In genomic region chr12:120265483-120266179, GRCh38 we compare ENCODE assay signal across 8 cellular contexts. TPM values are rescaled to one million over a fixed set of nuclear protein-coding genes. Genes with fewer than 3 reads are reported as not detected.
DNase-seq lines count a peak whose midpoint lies in the region; ATAC-seq and TF ChIP-seq lines count a peak whose summit lies in the region.

Gene PXN (minus strand): TSS chr12:120265730. CDS start chr12:120265629, 101 bp downstream.

- H3F3A ChIP-seq in DOHH2 (ENCODE audit: control insufficient read depth, insufficient read depth) (0 out of 2 replicates have a peak, but pooled peaks cover 3% of the 10 kb centered on the region), MM.1S (ENCODE audit: insufficient read depth, low read length) (no peaks in the 10 kb centered on the region), SU-DHL-6 (ENCODE audit: insufficient read depth) (no peaks in the 10 kb centered on the region)

- peak; percentile 56 for DNase-seq in MM.1S
- peak; percentile 98 for DNase-seq in activated naive CD8-positive, alpha-beta T cell treated with anti-CD3 and anti-CD28 coated beads, Interleukin-2, amount 10 ng/mL, durations not matched to agents 7 days and 5 days
- peak; percentile 93 for DNase-seq in Right ventricle myocardium superior
- DNase-seq in trophoblast cell = peak; percentile 88 to 92
- peak; percentile 80 to 81 for DNase-seq in tibial nerve (ENCODE audit: low spot score in 2 of 2)

- H3K9me2 ChIP-seq in DOHH2 (replicated peaks; ENCODE audit: control insufficient read depth, low read length) (no peaks in the 10 kb centered on the region), MM.1S (replicated peaks; ENCODE audit: insufficient read depth, low read length) (no peaks in the 10 kb centered on the region), SU-DHL-6 (replicated peaks; ENCODE audit: insufficient read depth, low read length) (no peaks in the 10 kb centered on the region)

- TF ChIP-seq EP300 in tibial nerve (IDR thresholded peaks at IDR 0.05) = peak; percentile 15 to 71

- peak; percentile 72 for ATAC-seq in GM21825 (IDR thresholded peaks at IDR 0.05; ENCODE audit: unreplicated experiment)
- ATAC-seq in activated naive CD8-positive, alpha-beta T cell treated with anti-CD3 and anti-CD28 coated beads, Interleukin-2, amount 10 ng/mL, durations not matched to agents 7 days and 5 days (ENCODE audit: low read depth) = peak; percentile 83
- ATAC-seq in Right ventricle myocardium superior (ENCODE audit: poor library complexity) = peak; percentile 88

- H4K8ac ChIP-seq in trophoblast cell (ENCODE audit: low read depth, low read length) = peak within 1 kb of the TSS; percentile 91

- H2AFZ ChIP-seq in MM.1S (ENCODE audit: low read length) = peak within 1 kb of the TSS; percentile 69; the same call in 1 of the 2 replicates
- H2AFZ ChIP-seq in SU-DHL-6 (ENCODE audit: low read depth, low read length, severe bottlenecking) = peak within 1 kb of the TSS; percentile 84
- H2AFZ ChIP-seq in trophoblast cell (ENCODE audit: insufficient read depth, low read length, poor library complexity) = peak within 1 kb of the TSS; percentile 81

- TF ChIP-seq POLR2A in tibial nerve (IDR thresholded peaks at IDR 0.05) = peak; percentile 61 to 69

- H3K4me2 ChIP-seq in DOHH2 (ENCODE audit: low read length) = peak within 1 kb of the TSS; percentile 87
- H3K4me2 ChIP-seq in MM.1S (ENCODE audit: low read depth, low read length) = peak within 1 kb of the TSS; percentile 57
- H3K4me2 ChIP-seq in SU-DHL-6 (ENCODE audit: low read depth, low read length, poor library complexity, severe bottlenecking) = peak within 1 kb of the TSS; percentile 70
- H3K4me2 ChIP-seq in trophoblast cell (ENCODE audit: low read length) = peak within 1 kb of the TSS; percentile 92

- H3K14ac ChIP-seq in trophoblast cell (ENCODE audit: low read length) = peak within 1 kb of the TSS; percentile 98

- H2BK120ac ChIP-seq in trophoblast cell (ENCODE audit: insufficient read depth, low read length, poor library complexity) = peak within 1 kb of the TSS; percentile 99

- peak within 1 kb of the TSS; percentile 80 for H4K12ac ChIP-seq in trophoblast cell (ENCODE audit: low read depth, low read length)

- intact Hi-C loops in Right ventricle myocardium superior (cut with DNase I) = loop anchor here (1.0 kb wide), 1 partner anchor 36 kb away; no protein-coding TSS in a partner anchor

- H3K4me1 ChIP-seq in DOHH2 (ENCODE audit: control insufficient read depth, low read length) (peaks cover 11% of the 10 kb centered on the region), MM.1S (ENCODE audit: low read length) (no peaks in the 10 kb centered on the region), trophoblast cell (ENCODE audit: control insufficient read depth in 1 of 2, insufficient read depth in 2 of 2, low read length in 2 of 2) (peaks cover 28 to 32% of the 10 kb centered on the region in 2 experiments), tibial nerve (peaks cover 0 to 50% (median 37%) of the 10 kb centered on the region in 4 donors)

- H3K4ac ChIP-seq in trophoblast cell (ENCODE audit: low read depth, low read length) = peak within 1 kb of the TSS; percentile 78

- peaks cover 35% of the 10 kb centered on the region for H3K4me1 Mint-ChIP-seq in activated naive CD8-positive, alpha-beta T cell treated with anti-CD3 and anti-CD28 coated beads, Interleukin-2, amount 10 ng/mL, durations not matched to agents 7 days and 5 days

- H2BK5ac ChIP-seq in trophoblast cell (ENCODE audit: low read depth, low read length, poor library complexity) = peak within 1 kb of the TSS; percentile 98

- H3K9ac ChIP-seq in MM.1S (ENCODE audit: low read length) = peak within 1 kb of the TSS; percentile 44; the same call in 1 of the 2 replicates
- H3K9ac ChIP-seq in SU-DHL-6 (ENCODE audit: low read length) = peak within 1 kb of the TSS; percentile 75
- peak within 1 kb of the TSS; percentile 99 for H3K9ac ChIP-seq in trophoblast cell (ENCODE audit: low read length)

- peaks cover 16% of the 10 kb centered on the region for H3K36me3 Mint-ChIP-seq in activated naive CD8-positive, alpha-beta T cell treated with anti-CD3 and anti-CD28 coated beads, Interleukin-2, amount 10 ng/mL, durations not matched to agents 7 days and 5 days

- no CpG with 5 or more reads among the region's 79 CpGs for WGBS in trophoblast cell (ENCODE audit: extremely low coverage, insufficient coverage, insufficient read length)
- 4% methylated on average over 8 to 15 of the region's 79 CpGs for WGBS in tibial nerve, 2 donors

- H3K27ac ChIP-seq in DOHH2 (ENCODE audit: low read depth, low read length) (no peak within 1 kb of the TSS), MM.1S (ENCODE audit: low read length) (no peak within 1 kb of the TSS), SU-DHL-6 (ENCODE audit: low read depth, low read length) (no peak within 1 kb of the TSS), trophoblast cell (ENCODE audit: low read depth, low read length) (peak within 1 kb of the TSS; percentile 87), tibial nerve (peak within 1 kb of the TSS; percentile 83 to 98 (median 96))

- peak within 1 kb of the TSS; percentile 79 for H3K27ac Mint-ChIP-seq in activated naive CD8-positive, alpha-beta T cell treated with anti-CD3 and anti-CD28 coated beads, Interleukin-2, amount 10 ng/mL, durations not matched to agents 7 days and 5 days

- H3K79me1 ChIP-seq in trophoblast cell (ENCODE audit: low read length) = peaks cover 24% of the 10 kb centered on the region

- H3K36me3 ChIP-seq in DOHH2 (ENCODE audit: control insufficient read depth, low read length) (no peaks in the 10 kb centered on the region), MM.1S (replicated peaks; ENCODE audit: insufficient read depth, low read length) (no peaks in the 10 kb centered on the region), SU-DHL-6 (ENCODE audit: low read length) (no peaks in the 10 kb centered on the region), trophoblast cell (ENCODE audit: control insufficient read depth in 1 of 2, insufficient read depth in 2 of 2, low read length in 2 of 2) (peaks cover 0 to 2% of the 10 kb centered on the region in 2 experiments), tibial nerve (no peaks in the 10 kb centered on the region)

- H3K4me3 ChIP-seq in DOHH2 (ENCODE audit: low read length) (peak within 1 kb of the TSS; percentile 82), MM.1S (ENCODE audit: low read length) (peak within 1 kb of the TSS; percentile 63), SU-DHL-6 (ENCODE audit: insufficient read depth, low read length, poor library complexity, severe bottlenecking) (peak within 1 kb of the TSS; percentile 68), trophoblast cell (ENCODE audit: low read depth, low read length) (peak within 1 kb of the TSS; percentile 98), tibial nerve (peak within 1 kb of the TSS; percentile 75 to 94 (median 89))

- H2AK5ac ChIP-seq in trophoblast cell (ENCODE audit: low read length) = peak within 1 kb of the TSS; percentile 99

- peak within 1 kb of the TSS; percentile 99 for H3K18ac ChIP-seq in trophoblast cell (ENCODE audit: low read length)

- no peaks in the 10 kb centered on the region for H3K79me2 ChIP-seq in DOHH2 (ENCODE audit: control insufficient read depth, low read length)
- H3K79me2 ChIP-seq in MM.1S (ENCODE audit: low read length) = no peaks in the 10 kb centered on the region
- no peaks in the 10 kb centered on the region for H3K79me2 ChIP-seq in SU-DHL-6 (ENCODE audit: insufficient read depth, low read length)
- H3K79me2 ChIP-seq in trophoblast cell (ENCODE audit: control insufficient read depth, insufficient read depth, low read length, poor library complexity) = peaks cover 39% of the 10 kb centered on the region

- H3K9me3 Mint-ChIP-seq in activated naive CD8-positive, alpha-beta T cell treated with anti-CD3 and anti-CD28 coated beads, Interleukin-2, amount 10 ng/mL, durations not matched to agents 7 days and 5 days = no peaks in the 10 kb centered on the region

- no peaks in the 10 kb centered on the region for H3K9me3 ChIP-seq in DOHH2 (ENCODE audit: control insufficient read depth, insufficient read depth, low read length)
- H3K9me3 ChIP-seq in MM.1S (replicated peaks; ENCODE audit: insufficient read depth, low read length) = no peaks in the 10 kb centered on the region
- no peaks in the 10 kb centered on the region for H3K9me3 ChIP-seq in SU-DHL-6 (ENCODE audit: insufficient read depth, low read length)
- H3K9me3 ChIP-seq in trophoblast cell (ENCODE audit: insufficient read depth, low read depth, low read length) = no peaks in the 10 kb centered on the region
- H3K9me3 ChIP-seq in tibial nerve = no peaks in the 10 kb centered on the region

- peak; percentile 77 for TF ChIP-seq CTCF in DOHH2 (IDR thresholded peaks at IDR 0.05; ENCODE audit: low read depth, low read length, poor library complexity, severe bottlenecking)
- TF ChIP-seq CTCF in MM.1S (IDR thresholded peaks at IDR 0.05; ENCODE audit: low read length) = peak; percentile 50
- TF ChIP-seq CTCF in SU-DHL-6 (IDR thresholded peaks at IDR 0.05; ENCODE audit: insufficient read depth, low read length, poor library complexity, severe bottlenecking) = peak; percentile 78
- peak; percentile 87 to 93 (median 93) for TF ChIP-seq CTCF in tibial nerve (IDR thresholded peaks at IDR 0.05)

- POLR2A ChIA-PET in activated naive CD8-positive, alpha-beta T cell treated with anti-CD3 and anti-CD28 coated beads, Interleukin-2, amount 10 ng/mL, durations not matched to agents 7 days and 5 days (lab: Charles Lee) = interaction anchor here (1.0 to 9.9 kb wide), 10 partner anchors 12 to 72 kb away, joined by 3 to 202 read pairs (median 26); partner anchors contain the start of genes RNU4-1, RNU4-2 and RPLP0

- H4K91ac ChIP-seq in trophoblast cell (ENCODE audit: low read depth, low read length) = peak within 1 kb of the TSS; percentile 96

- H3K27me3 Mint-ChIP-seq in activated naive CD8-positive, alpha-beta T cell treated with anti-CD3 and anti-CD28 coated beads, Interleukin-2, amount 10 ng/mL, durations not matched to agents 7 days and 5 days = no peaks in the 10 kb centered on the region

- H2BK12ac ChIP-seq in trophoblast cell (ENCODE audit: low read length) = peak within 1 kb of the TSS; percentile 89

- H3K4me3 Mint-ChIP-seq in activated naive CD8-positive, alpha-beta T cell treated with anti-CD3 and anti-CD28 coated beads, Interleukin-2, amount 10 ng/mL, durations not matched to agents 7 days and 5 days = peak within 1 kb of the TSS; percentile 91

- H3K27me3 ChIP-seq in DOHH2 (ENCODE audit: control insufficient read depth, low read length) (peaks cover 38% of the 10 kb centered on the region), MM.1S (replicated peaks; ENCODE audit: insufficient read depth, low read length) (no peaks in the 10 kb centered on the region), SU-DHL-6 (ENCODE audit: low read length) (no peaks in the 10 kb centered on the region), trophoblast cell (ENCODE audit: insufficient read depth, low read length) (no peaks in the 10 kb centered on the region), tibial nerve (no peaks in the 10 kb centered on the region)

- no peak within 1 kb of the TSS for H3K23ac ChIP-seq in trophoblast cell (ENCODE audit: low read length)

- H4K20me1 ChIP-seq in DOHH2 (ENCODE audit: control insufficient read depth, insufficient read depth, low read depth, low read length) (0 out of 2 replicates have a peak, but pooled peaks cover 4% of the 10 kb centered on the region), MM.1S (ENCODE audit: insufficient read depth, low read length) (no peaks in the 10 kb centered on the region), SU-DHL-6 (ENCODE audit: low read depth, low read length) (no peaks in the 10 kb centered on the region)

RNA-seq across cellular contexts. Expression of gene PXN, which starts in this region (rescaled TPM):
- total RNA-seq in activated naive CD8-positive, alpha-beta T cell treated with anti-CD3 and anti-CD28 coated beads, Interleukin-2, amount 10 ng/mL, durations not matched to agents 7 days and 5 days = 10 to 100 TPM; 89.0 to 94.7 TPM
- total RNA-seq in Right ventricle myocardium superior (47.1 TPM), tibial nerve (100 to 1,000 TPM; 217 to 428 (median 330) TPM)
- 99.6 and 100 TPM in 2 replicates for polyA plus RNA-seq in trophoblast cell (2013)

Comparison
In these comparisons a context has a peak if more than half of its experiments do, and no peak if none do; other contexts are left out.
1. H3K27ac ChIP-seq: peak in trophoblast cell (single experiment) and tibial nerve (4 of 4); none in DOHH2 (single experiment), MM.1S (single experiment) and SU-DHL-6 (single experiment).
2. H3K9ac ChIP-seq: peak in every context shown above with its lines; median percentile 99 in trophoblast cell; 75 in SU-DHL-6; 44 in MM.1S.
3. Peak in every context shown above with its lines, with median percentiles within 50 percentile points of each other: H3K4me2 ChIP-seq, H3K4me3 ChIP-seq, CTCF ChIP-seq, ATAC-seq, DNase-seq and H2AFZ ChIP-seq.